In genomic region chr22:24801906-24802504, GRCh38 we compare ENCODE assay signal across 30 cellular contexts. TPM values are rescaled to one million over a fixed set of nuclear protein-coding genes. Genes with fewer than 3 reads are reported as not detected.
A peak's percentile ranks its signal among the peaks of the same experiment; 100 is the strongest.
DNase-seq lines count a peak whose midpoint lies in the region; ATAC-seq and TF ChIP-seq lines count a peak whose summit lies in the region.
"Had no signal": no experiment of that assay in that cellular context is flagged by ENCODE, and none has a peak within 500 bp of the region (broad histone marks: within the 10 kb centered on the region; RNA-seq: fewer than 3 reads in every experiment).

No MANE protein-coding gene starts in this region.

- POLR2A ChIA-PET in activated CD8-positive, alpha-beta T cell treated with anti-CD3 and anti-CD28 coated beads, Interleukin-2, amount 10 ng/mL, durations not matched to agents 7 days and 5 days (lab: Charles Lee) = no interaction called here
- POLR2A ChIA-PET in activated CD8-positive, alpha-beta T cell treated with anti-CD3 and anti-CD28 coated beads for 36 hours (lab: Charles Lee) = no interaction called here
- POLR2A ChIA-PET in HEK293T (lab: Yijun Ruan, JAX) = no interaction called here

- no peak overlapping the region for H3K4me3 ChIP-seq in GM12864 (ENCODE audit: low read depth, low read length)
- H3K4me3 ChIP-seq: A549, adrenal gland, gastroesophageal sphincter, neural progenitor cell, SJCRH30, tibial nerve had no signal

- no peaks in the 10 kb centered on the region for H3K9me3 Mint-ChIP-seq in activated CD8-positive, alpha-beta T cell treated with anti-CD3 and anti-CD28 coated beads, Interleukin-2, amount 10 ng/mL, durations not matched to agents 7 days and 5 days (ENCODE audit: insufficient read depth)
- no peaks in the 10 kb centered on the region for H3K9me3 Mint-ChIP-seq in activated CD8-positive, alpha-beta T cell treated with anti-CD3 and anti-CD28 coated beads for 36 hours
- no peaks in the 10 kb centered on the region for H3K9me3 Mint-ChIP-seq in T-helper 2 cell treated with Interferon-gamma antibody and Interleukin-4, amounts not matched to agents 5 μg/mL and 100 μg/mL, for 36 hours
- no peaks in the 10 kb centered on the region for H3K9me3 Mint-ChIP-seq in nephron
- H3K9me3 Mint-ChIP-seq: CD8-positive, alpha-beta memory T cell; immature natural killer cell; memory B cell; neural progenitor cell had no signal

- H3K36me3 Mint-ChIP-seq in activated CD8-positive, alpha-beta T cell treated with anti-CD3 and anti-CD28 coated beads, Interleukin-2, amount 10 ng/mL, durations not matched to agents 7 days and 5 days (ENCODE audit: low read depth) = no peaks in the 10 kb centered on the region
- no peaks in the 10 kb centered on the region for H3K36me3 Mint-ChIP-seq in activated CD8-positive, alpha-beta T cell treated with anti-CD3 and anti-CD28 coated beads for 36 hours (ENCODE audit: low read depth)
- no peaks in the 10 kb centered on the region for H3K36me3 Mint-ChIP-seq in T-helper 2 cell treated with Interferon-gamma antibody and Interleukin-4, amounts not matched to agents 5 μg/mL and 100 μg/mL, for 36 hours (ENCODE audit: low read depth)
- H3K36me3 Mint-ChIP-seq in nephron (ENCODE audit: low read depth) = no peaks in the 10 kb centered on the region
- H3K36me3 Mint-ChIP-seq: brain; CD8-positive, alpha-beta memory T cell; immature natural killer cell; memory B cell; neural progenitor cell had no signal

- H3K4me1 Mint-ChIP-seq in activated CD8-positive, alpha-beta T cell treated with anti-CD3 and anti-CD28 coated beads, Interleukin-2, amount 10 ng/mL, durations not matched to agents 7 days and 5 days (ENCODE audit: low read depth) = peaks cover 7% of the 10 kb centered on the region
- H3K4me1 Mint-ChIP-seq in activated CD8-positive, alpha-beta T cell treated with anti-CD3 and anti-CD28 coated beads for 36 hours (ENCODE audit: low read depth) = peaks cover 5% of the 10 kb centered on the region
- H3K4me1 Mint-ChIP-seq in T-helper 2 cell treated with Interferon-gamma antibody and Interleukin-4, amounts not matched to agents 5 μg/mL and 100 μg/mL, for 36 hours (ENCODE audit: low read depth) = peaks cover 7% of the 10 kb centered on the region
- H3K4me1 Mint-ChIP-seq in nephron = no peaks in the 10 kb centered on the region
- H3K4me1 Mint-ChIP-seq: memory B cell, neural progenitor cell had no signal

- H3K27me3 Mint-ChIP-seq in activated CD8-positive, alpha-beta T cell treated with anti-CD3 and anti-CD28 coated beads, Interleukin-2, amount 10 ng/mL, durations not matched to agents 7 days and 5 days (ENCODE audit: low read depth) = no peaks in the 10 kb centered on the region
- H3K27me3 Mint-ChIP-seq in activated CD8-positive, alpha-beta T cell treated with anti-CD3 and anti-CD28 coated beads for 36 hours = no peaks in the 10 kb centered on the region
- H3K27me3 Mint-ChIP-seq in T-helper 2 cell treated with Interferon-gamma antibody and Interleukin-4, amounts not matched to agents 5 μg/mL and 100 μg/mL, for 36 hours (ENCODE audit: low read depth) = peaks cover under 1% of the 10 kb centered on the region
- H3K27me3 Mint-ChIP-seq in nephron (ENCODE audit: low read depth) = peaks cover 12% of the 10 kb centered on the region

- DNase-seq in activated CD8-positive, alpha-beta T cell treated with anti-CD3 and anti-CD28 coated beads, Interleukin-2, amount 10 ng/mL, durations not matched to agents 7 days and 5 days = no peak
- DNase-seq in activated CD8-positive, alpha-beta T cell treated with anti-CD3 and anti-CD28 coated beads for 36 hours = no peak
- no peak for DNase-seq in GM12864 (ENCODE audit: low read depth)
- DNase-seq in T-helper 2 cell treated with Interferon-gamma antibody and Interleukin-4, amounts not matched to agents 5 μg/mL and 100 μg/mL, for 36 hours (ENCODE audit: low spot score) = peak; percentile 49
- DNase-seq in HEK293T (ENCODE audit: extremely low spot score) = no peak
- no peak for DNase-seq in NCI-H526 treated with DMSO at 0.1 percent for 48 hours (lab: John Stamatoyannopoulos, UW)
- DNase-seq: activated CD8-positive, alpha-beta memory T cell treated with anti-CD3 and anti-CD28 coated beads, Interleukin-2, amount 50 U/mL, for 4 hours; activated effector memory CD4-positive, alpha-beta T cell treated with Interleukin-2 at 50 U/mL for 16 hours; adrenal gland; CD8-positive, alpha-beta memory T cell; hypothalamus; immature natural killer cell; NCI-H1105; NCI-H187 treated with DMSO at 0.1 percent for 48 hours; NCI-H526; SJCRH30 had no signal

- peak; percentile 5 for ATAC-seq in activated CD8-positive, alpha-beta T cell treated with anti-CD3 and anti-CD28 coated beads, Interleukin-2, amount 10 ng/mL, durations not matched to agents 7 days and 5 days
- no peak for ATAC-seq in activated CD8-positive, alpha-beta T cell treated with anti-CD3 and anti-CD28 coated beads for 36 hours
- no peak for ATAC-seq in GM19035 (IDR thresholded peaks at IDR 0.05; ENCODE audit: unreplicated experiment)
- ATAC-seq: A549, gastroesophageal sphincter, sciatic nerve had no signal

- TF ChIP-seq CTCF in activated CD8-positive, alpha-beta T cell treated with anti-CD3 and anti-CD28 coated beads for 36 hours (IDR thresholded peaks at IDR 0.05) = no peak
- TF ChIP-seq CTCF in GM12864 (IDR thresholded peaks at IDR 0.05; ENCODE audit: low read depth, low read length, missing control alignments) = peak; percentile 2
- TF ChIP-seq CTCF in nephron (IDR thresholded peaks at IDR 0.05; ENCODE audit: unreplicated experiment in 3 of 3) = no peak

- CTCF ChIA-PET in activated CD8-positive, alpha-beta T cell treated with anti-CD3 and anti-CD28 coated beads, Interleukin-2, amount 10 ng/mL, durations not matched to agents 7 days and 5 days (lab: Charles Lee) = interaction anchor here (0.8 to 2.5 kb wide), 7 partner anchors 9 to 48 kb away, joined by 3 to 22 read pairs (median 5); no protein-coding TSS in a partner anchor
- CTCF ChIA-PET in activated CD8-positive, alpha-beta T cell treated with anti-CD3 and anti-CD28 coated beads for 36 hours (lab: Charles Lee) = interaction anchor here (0.6 to 2.4 kb wide), 15 partner anchors 11 to 250 kb away, joined by 3 to 28 read pairs (median 4); partner anchors contain the start of gene KIAA1671
- CTCF ChIA-PET in HEK293T (lab: Yijun Ruan, JAX) = interaction anchor here (0.6 to 1.8 kb wide), 7 partner anchors 10 to 1806 kb away, joined by 3 to 9 read pairs (median 5); no protein-coding TSS in a partner anchor

- H3K27ac Mint-ChIP-seq in activated CD8-positive, alpha-beta T cell treated with anti-CD3 and anti-CD28 coated beads, Interleukin-2, amount 10 ng/mL, durations not matched to agents 7 days and 5 days = no peak overlapping the region
- H3K27ac Mint-ChIP-seq in activated CD8-positive, alpha-beta T cell treated with anti-CD3 and anti-CD28 coated beads for 36 hours = no peak overlapping the region
- peak overlapping the region; percentile 45 for H3K27ac Mint-ChIP-seq in T-helper 2 cell treated with Interferon-gamma antibody and Interleukin-4, amounts not matched to agents 5 μg/mL and 100 μg/mL, for 36 hours
- peak overlapping the region in 2 of 3 experiments; percentile 16 to 37 for H3K27ac Mint-ChIP-seq in nephron
- H3K27ac Mint-ChIP-seq: memory B cell, neural progenitor cell had no signal

- intact Hi-C loops in activated CD8-positive, alpha-beta T cell treated with anti-CD3 and anti-CD28 coated beads for 36 hours (cut with micrococcal nuclease) = no loop called here

- no peak overlapping the region for H3K4me3 Mint-ChIP-seq in activated CD8-positive, alpha-beta T cell treated with anti-CD3 and anti-CD28 coated beads, Interleukin-2, amount 10 ng/mL, durations not matched to agents 7 days and 5 days
- no peak overlapping the region for H3K4me3 Mint-ChIP-seq in activated CD8-positive, alpha-beta T cell treated with anti-CD3 and anti-CD28 coated beads for 36 hours
- H3K4me3 Mint-ChIP-seq in T-helper 2 cell treated with Interferon-gamma antibody and Interleukin-4, amounts not matched to agents 5 μg/mL and 100 μg/mL, for 36 hours = peak overlapping the region; percentile 58
- H3K4me3 Mint-ChIP-seq in nephron = peak overlapping the region in 1 of 3 experiments; percentile 39
- H3K4me3 Mint-ChIP-seq: CD8-positive, alpha-beta memory T cell; immature natural killer cell; memory B cell; neural progenitor cell had no signal

TF ChIP-seq in HEK293T, 16 proteins besides CTCF, POLR2A, EP300 and RAD21:
- TF ChIP-seq SP1 (IDR thresholded peaks at IDR 0.05) (no peak), TARDBP (IDR thresholded peaks at IDR 0.05) (no peak), L3MBTL2 (conservative IDR thresholded peaks at IDR 0.05) (no peak), CTBP1 (IDR thresholded peaks at IDR 0.05; ENCODE audit: borderline replicate concordance) (no peak), ARNT (IDR thresholded peaks at IDR 0.05) (no peak), PKNOX1 (IDR thresholded peaks at IDR 0.05) (no peak), BHLHE40 (IDR thresholded peaks at IDR 0.05; ENCODE audit: borderline replicate concordance) (no peak), FOXK2 (IDR thresholded peaks at IDR 0.05) (no peak), SUZ12 (IDR thresholded peaks at IDR 0.05) (no peak), NFRKB (IDR thresholded peaks at IDR 0.05) (no peak), HDGF (IDR thresholded peaks at IDR 0.05; ENCODE audit: borderline replicate concordance) (no peak), ELF4 (IDR thresholded peaks at IDR 0.05) (no peak), FOXA1 (IDR thresholded peaks at IDR 0.05) (no peak), ZNF384 (IDR thresholded peaks at IDR 0.05) (no peak)

RNA-seq across cellular contexts. Expression of gene SGSM1, which starts 4.0 kb away (rescaled TPM):
- not detected for total RNA-seq in activated CD8-positive, alpha-beta T cell treated with anti-CD3 and anti-CD28 coated beads, Interleukin-2, amount 10 ng/mL, durations not matched to agents 7 days and 5 days
- total RNA-seq in activated CD8-positive, alpha-beta T cell treated with anti-CD3 and anti-CD28 coated beads for 36 hours = under 1 TPM in 1 of 2 experiments, not detected in 1; 0.13 TPM
- total RNA-seq: fibroblast of lung, M059J, SJCRH30 had no signal

RNA-seq across cellular contexts. Expression of gene PIWIL3, which starts 27.5 kb away (rescaled TPM):
- not detected for total RNA-seq in activated CD8-positive, alpha-beta T cell treated with anti-CD3 and anti-CD28 coated beads, Interleukin-2, amount 10 ng/mL, durations not matched to agents 7 days and 5 days
- total RNA-seq in activated CD8-positive, alpha-beta T cell treated with anti-CD3 and anti-CD28 coated beads for 36 hours = not detected
- total RNA-seq: adrenal gland; CD8-positive, alpha-beta memory T cell; cerebellum; fibroblast of lung; gastroesophageal sphincter; H4; M059J; posterior vena cava; sciatic nerve; tibial nerve had no signal

Comparison
In these comparisons a context has a peak if more than half of its experiments do, and no peak if none do; other contexts are left out.
1. H3K27ac Mint-ChIP-seq: peak in T-helper 2 cell treated with Interferon-gamma antibody and Interleukin-4, amounts not matched to agents 5 μg/mL and 100 μg/mL, for 36 hours (single experiment) and nephron (2 of 3); none in activated CD8-positive, alpha-beta T cell treated with anti-CD3 and anti-CD28 coated beads, Interleukin-2, amount 10 ng/mL, durations not matched to agents 7 days and 5 days (single experiment) and activated CD8-positive, alpha-beta T cell treated with anti-CD3 and anti-CD28 coated beads for 36 hours (single experiment).